In the genomic region with DNA sequence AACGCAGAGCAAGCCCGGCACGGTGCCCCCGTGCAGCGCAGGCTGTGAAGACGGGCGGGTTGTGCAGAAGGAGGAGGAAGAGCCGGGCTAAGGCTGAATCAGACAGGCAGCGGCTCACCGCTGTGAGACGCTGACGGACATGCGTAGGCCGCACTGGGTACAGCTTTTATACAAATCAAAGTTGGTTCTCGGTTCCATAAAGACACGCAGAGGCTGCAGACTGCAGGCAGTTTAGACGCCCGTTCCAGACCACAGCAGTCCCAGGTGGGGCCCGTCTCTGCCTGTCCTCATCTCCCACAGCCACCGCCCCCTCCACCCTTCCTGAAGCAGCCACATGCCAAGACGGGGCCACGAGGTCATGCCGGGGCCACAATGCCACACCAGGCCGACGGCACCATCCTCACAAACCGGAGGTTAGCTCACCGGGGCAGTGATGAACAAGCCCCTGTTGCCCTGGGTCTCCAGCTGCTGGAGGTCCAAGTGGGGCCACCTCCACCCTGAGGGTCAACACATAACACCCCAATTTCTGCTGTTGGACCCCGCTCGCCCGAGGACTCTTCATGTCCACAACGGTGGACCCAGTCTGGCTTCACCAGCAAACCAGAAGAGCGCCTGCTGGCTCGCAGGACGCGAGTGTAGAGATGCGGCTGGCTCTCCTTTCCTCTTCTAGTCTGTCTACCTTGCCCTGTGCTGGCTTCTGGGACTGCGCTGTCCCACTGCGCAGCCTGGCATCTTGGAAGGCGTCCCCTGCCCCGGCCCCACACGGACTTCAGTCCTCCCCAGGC, we compare ENCODE assay signal across 30 cellular contexts.
DNase-seq lines count a peak whose midpoint lies in the region; ATAC-seq and TF ChIP-seq lines count a peak whose summit lies in the region.
"Had no signal": no experiment of that assay in that cellular context is flagged by ENCODE, and none has a peak within 500 bp of the region (broad histone marks: within the 10 kb centered on the region; RNA-seq: fewer than 3 reads in every experiment).

No MANE protein-coding gene starts in this region.

- H3K9me3 Mint-ChIP-seq in T-helper 2 cell treated with Interferon-gamma antibody and Interleukin-4, amounts not matched to agents 5 μg/mL and 100 μg/mL, for 36 hours = no peaks in the 10 kb centered on the region
- no peaks in the 10 kb centered on the region for H3K9me3 Mint-ChIP-seq in CD8-positive, alpha-beta T cell
- H3K9me3 Mint-ChIP-seq: activated naive CD8-positive, alpha-beta T cell treated with anti-CD3 and anti-CD28 coated beads, Interleukin-2, amount 10 ng/mL, durations not matched to agents 7 days and 5 days; natural killer cell treated with Interleukin-12 subunit alpha and Interleukin-12 subunit beta and Interleukin-15 and Interleukin-18, amount 100 ng/mL, for 72 hours had no signal

- no peak overlapping the region for H3K27ac ChIP-seq in CD8-positive, alpha-beta T cell (ENCODE audit: low read depth, low read length)
- H3K27ac ChIP-seq in lower lobe of right lung = no peak overlapping the region
- H3K27ac ChIP-seq: 22Rv1, brain microvascular endothelial cell, left lung, pancreas, right lobe of liver, SJSA1 had no signal

- H3K27ac Mint-ChIP-seq in T-helper 2 cell treated with Interferon-gamma antibody and Interleukin-4, amounts not matched to agents 5 μg/mL and 100 μg/mL, for 36 hours = peak overlapping the region; percentile 17
- H3K27ac Mint-ChIP-seq in CD8-positive, alpha-beta T cell = no peak overlapping the region
- H3K27ac Mint-ChIP-seq: activated naive CD8-positive, alpha-beta T cell treated with anti-CD3 and anti-CD28 coated beads, Interleukin-2, amount 10 ng/mL, durations not matched to agents 7 days and 5 days; natural killer cell treated with Interleukin-12 subunit alpha and Interleukin-12 subunit beta and Interleukin-15 and Interleukin-18, amount 100 ng/mL, for 72 hours had no signal

- ATAC-seq in CD8-positive, alpha-beta T cell = peak; percentile 25
- ATAC-seq in lower lobe of right lung (no peak), HG02870 (IDR thresholded peaks at IDR 0.05; ENCODE audit: unreplicated experiment) (no peak)
- ATAC-seq: left lung; natural killer cell treated with Interleukin-12 subunit alpha and Interleukin-12 subunit beta and Interleukin-15 and Interleukin-18, amount 100 ng/mL, for 72 hours; pancreas; right lobe of liver had no signal

- H3K4me3 ChIP-seq in CD8-positive, alpha-beta T cell (ENCODE audit: low read depth, low read length) = no peak overlapping the region
- H3K4me3 ChIP-seq in astrocyte of the cerebellum (ENCODE audit: low read depth, low read length) (no peak overlapping the region), lower lobe of right lung (no peak overlapping the region)
- H3K4me3 ChIP-seq: left lung, pancreas, right lobe of liver, SJSA1 had no signal

- CTCF ChIA-PET in CD8-positive, alpha-beta T cell (lab: Charles Lee) = no interaction called here
- CTCF ChIA-PET in GM10248 (lab: Yijun Ruan, JAX) = interaction anchor here (1.7 kb wide), 1 partner anchor 14 kb away, joined by 4 read pairs; no protein-coding TSS in a partner anchor

- POLR2A ChIA-PET in CD8-positive, alpha-beta T cell (lab: Charles Lee) = no interaction called here
- POLR2A ChIA-PET in GM10248 (lab: Yijun Ruan, JAX) = no interaction called here

- TF ChIP-seq CTCF in CD8-positive, alpha-beta T cell (IDR thresholded peaks at IDR 0.05) = no peak
- no peak for TF ChIP-seq CTCF in astrocyte of the cerebellum (IDR thresholded peaks at IDR 0.05; ENCODE audit: low read depth, low read length, missing control alignments)
- TF ChIP-seq CTCF in lower lobe of right lung (IDR thresholded peaks at IDR 0.05) = no peak
- TF ChIP-seq CTCF in GM10248 (IDR thresholded peaks at IDR 0.05; ENCODE audit: control extremely low read depth, extremely low read depth, low read depth, missing control alignments) = no peak

- no peak for DNase-seq in T-helper 2 cell treated with Interferon-gamma antibody and Interleukin-4, amounts not matched to agents 5 μg/mL and 100 μg/mL, for 36 hours (ENCODE audit: low spot score)
- no peak for DNase-seq in T-helper 2 cell
- DNase-seq in CD8-positive, alpha-beta T cell = peak in 1 of 7 experiments; percentile 21
- peak; percentile 5 for DNase-seq in astrocyte of the cerebellum (ENCODE audit: low read depth)
- peak; percentile 38 for DNase-seq in lower lobe of right lung
- DNase-seq in cerebellar cortex (ENCODE audit: low spot score) = no peak
- no peak for DNase-seq in GM10248 (ENCODE audit: extremely low spot score)
- DNase-seq: activated CD4-positive, alpha-beta T cell treated with anti-CD3 and anti-CD28 coated beads for 4 hours; activated CD8-positive, alpha-beta memory T cell treated with anti-CD3 and anti-CD28 coated beads, Interleukin-2, amount 50 U/mL, for 4 hours; activated naive CD8-positive, alpha-beta T cell treated with anti-CD3 and anti-CD28 coated beads, Interleukin-2, amount 10 ng/mL, durations not matched to agents 7 days and 5 days; brain microvascular endothelial cell; Caco-2; DMS79; effector CD8-positive, alpha-beta T cell; foreskin melanocyte; hippocampal formation; Kasumi-1; MV-4-11; NCI-H146; NCI-H510A treated with DMSO at 0.1 percent for 48 hours; NK-92 treated with Interleukin-12 subunit alpha and Interleukin-12 subunit beta, amount 100 ng/mL, for 24 hours; T-helper 1 cell; trophoblast cell had no signal

- H3K27me3 Mint-ChIP-seq in T-helper 2 cell treated with Interferon-gamma antibody and Interleukin-4, amounts not matched to agents 5 μg/mL and 100 μg/mL, for 36 hours (ENCODE audit: low read depth) = no peaks in the 10 kb centered on the region
- no peaks in the 10 kb centered on the region for H3K27me3 Mint-ChIP-seq in CD8-positive, alpha-beta T cell (ENCODE audit: low read depth)
- H3K27me3 Mint-ChIP-seq: activated naive CD8-positive, alpha-beta T cell treated with anti-CD3 and anti-CD28 coated beads, Interleukin-2, amount 10 ng/mL, durations not matched to agents 7 days and 5 days; natural killer cell treated with Interleukin-12 subunit alpha and Interleukin-12 subunit beta and Interleukin-15 and Interleukin-18, amount 100 ng/mL, for 72 hours had no signal

- in situ Hi-C loops in astrocyte of the cerebellum (cut with HindIII; ENCODE audit: low sequenced_read_pairs) = no loop called here

- peaks cover 17% of the 10 kb centered on the region for H3K36me3 ChIP-seq in CD8-positive, alpha-beta T cell (ENCODE audit: insufficient read depth, low read length)
- peaks cover 22% of the 10 kb centered on the region for H3K36me3 ChIP-seq in lower lobe of right lung
- H3K36me3 ChIP-seq: brain microvascular endothelial cell, pancreas, right lobe of liver, SJSA1 had no signal

- intact Hi-C loops in CD8-positive, alpha-beta T cell (cut with DNase I, micrococcal nuclease) = no loop called here
- intact Hi-C loops in lower lobe of right lung (cut with DNase I) = no loop called here

- H3K4me1 Mint-ChIP-seq in T-helper 2 cell treated with Interferon-gamma antibody and Interleukin-4, amounts not matched to agents 5 μg/mL and 100 μg/mL, for 36 hours (ENCODE audit: low read depth) = no peaks in the 10 kb centered on the region
- H3K4me1 Mint-ChIP-seq in CD8-positive, alpha-beta T cell (ENCODE audit: low read depth) = peaks cover 12% of the 10 kb centered on the region
- H3K4me1 Mint-ChIP-seq: activated naive CD8-positive, alpha-beta T cell treated with anti-CD3 and anti-CD28 coated beads, Interleukin-2, amount 10 ng/mL, durations not matched to agents 7 days and 5 days had no signal

- H3K4me1 ChIP-seq in CD8-positive, alpha-beta T cell (ENCODE audit: insufficient read depth, low read length) = no peaks in the 10 kb centered on the region
- H3K4me1 ChIP-seq in lower lobe of right lung = no peaks in the 10 kb centered on the region
- H3K4me1 ChIP-seq: Caco-2, left lung, pancreas, SJSA1 had no signal

- no peaks in the 10 kb centered on the region for H3K27me3 ChIP-seq in CD8-positive, alpha-beta T cell (ENCODE audit: insufficient read depth, low read length)
- no peaks in the 10 kb centered on the region for H3K27me3 ChIP-seq in lower lobe of right lung (ENCODE audit: low read depth)
- H3K27me3 ChIP-seq: brain microvascular endothelial cell, left lung, pancreas, right lobe of liver, SJSA1 had no signal

- no peaks in the 10 kb centered on the region for H3K36me3 Mint-ChIP-seq in T-helper 2 cell treated with Interferon-gamma antibody and Interleukin-4, amounts not matched to agents 5 μg/mL and 100 μg/mL, for 36 hours (ENCODE audit: low read depth)
- peaks cover 48% of the 10 kb centered on the region for H3K36me3 Mint-ChIP-seq in CD8-positive, alpha-beta T cell
- H3K36me3 Mint-ChIP-seq: activated naive CD8-positive, alpha-beta T cell treated with anti-CD3 and anti-CD28 coated beads, Interleukin-2, amount 10 ng/mL, durations not matched to agents 7 days and 5 days; natural killer cell treated with Interleukin-12 subunit alpha and Interleukin-12 subunit beta and Interleukin-15 and Interleukin-18, amount 100 ng/mL, for 72 hours had no signal

- H3K9me3 ChIP-seq in CD8-positive, alpha-beta T cell (ENCODE audit: low read length) = no peaks in the 10 kb centered on the region
- no peaks in the 10 kb centered on the region for H3K9me3 ChIP-seq in lower lobe of right lung
- H3K9me3 ChIP-seq: Caco-2, left lung, pancreas, right lobe of liver, SJSA1 had no signal

- H3K4me3 Mint-ChIP-seq in T-helper 2 cell treated with Interferon-gamma antibody and Interleukin-4, amounts not matched to agents 5 μg/mL and 100 μg/mL, for 36 hours = no peak overlapping the region
- H3K4me3 Mint-ChIP-seq in CD8-positive, alpha-beta T cell = no peak overlapping the region
- H3K4me3 Mint-ChIP-seq: activated naive CD8-positive, alpha-beta T cell treated with anti-CD3 and anti-CD28 coated beads, Interleukin-2, amount 10 ng/mL, durations not matched to agents 7 days and 5 days; natural killer cell treated with Interleukin-12 subunit alpha and Interleukin-12 subunit beta and Interleukin-15 and Interleukin-18, amount 100 ng/mL, for 72 hours had no signal

Comparison
In these comparisons a context has a peak if more than half of its experiments do, and no peak if none do; other contexts are left out.
1. DNase-seq: peak in astrocyte of the cerebellum (single experiment) and lower lobe of right lung (single experiment); none in T-helper 2 cell treated with Interferon-gamma antibody and Interleukin-4, amounts not matched to agents 5 μg/mL and 100 μg/mL, for 36 hours (single experiment), T-helper 2 cell (0 of 5), cerebellar cortex (single experiment) and GM10248 (single experiment).